Comparison of ENCODE assay signal across 9 cellular contexts in genomic region chr19:7327802-7328201, GRCh38.
"Had no signal": no experiment of that assay in that cellular context is flagged by ENCODE, and none has a peak within 500 bp of the region (broad histone marks: within the 10 kb centered on the region; RNA-seq: fewer than 3 reads in every experiment).

No MANE protein-coding gene starts in this region.

- H3K4me1 Mint-ChIP-seq: GM23338, H9 had no signal

- H3K4me2 ChIP-seq: GM23338 had no signal

- H2AFZ ChIP-seq: GM23248, GM23338 had no signal

- H3K27ac ChIP-seq: GM23248 had no signal

- H3K4me3 ChIP-seq: GM23248, GM23338, HAP-1 had no signal

- H3K4me3 Mint-ChIP-seq: GM23338, H9, HFFc6 had no signal

- H3K9ac ChIP-seq: GM23248 had no signal

- H3K27ac Mint-ChIP-seq: GM23338, H9, HFFc6 had no signal

- H3K36me3 ChIP-seq: HAP-1 had no signal

- DNase-seq: GM23248, GOT3, H7, H9, HCEC 1CT, HFFc6 had no signal

- H3K9me3 Mint-ChIP-seq: HFFc6 had no signal

- H3K4me1 ChIP-seq: HAP-1 had no signal

- ATAC-seq: GM23338, HCT116 had no signal
